In the genomic region with DNA sequence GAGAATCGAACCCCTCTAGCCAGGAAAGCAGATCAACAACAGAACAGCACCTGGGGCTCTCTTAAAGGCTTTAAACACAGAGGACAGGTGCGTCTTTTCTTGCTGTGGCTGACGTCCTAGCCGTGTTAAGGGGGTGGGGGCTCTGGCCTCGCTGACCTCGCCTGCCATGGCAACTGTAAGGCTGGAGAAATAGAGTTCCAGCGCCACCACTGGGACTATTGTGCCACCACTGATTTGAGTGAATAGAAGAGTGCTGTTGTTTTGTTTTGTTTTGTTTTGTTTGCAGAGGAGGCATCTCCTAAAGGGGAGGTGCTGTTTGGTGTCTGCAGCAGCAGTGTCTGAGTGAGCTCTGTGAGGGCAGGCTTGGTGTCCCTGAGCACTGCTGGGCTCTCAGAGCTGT, we compare ENCODE assay signal across 18 cellular contexts. TPM values are rescaled to one million over a fixed set of nuclear protein-coding genes. Genes with fewer than 3 reads are reported as not detected.
DNase-seq lines count a peak whose midpoint lies in the region; ATAC-seq, FAIRE-seq and TF ChIP-seq lines count a peak whose summit lies in the region.
"Had no signal": no experiment of that assay in that cellular context is flagged by ENCODE, and none has a peak within 500 bp of the region (broad histone marks: within the 10 kb centered on the region; RNA-seq: fewer than 3 reads in every experiment).

No MANE protein-coding gene starts in this region.

- intact Hi-C loops in HepG2 (cut with micrococcal nuclease; ENCODE audit: unreplicated experiment): loop anchor here (5.0 kb wide), 1 partner anchor 155 kb away; no protein-coding TSS in a partner anchor
- intact Hi-C loops in right lobe of liver (cut with DNase I): no loop called here

- H3K79me1 ChIP-seq in H1 (ENCODE audit: low read depth, low read length): no peaks in the 10 kb centered on the region

- no peak overlapping the region for H3K4ac ChIP-seq in H1 (replicated peaks; ENCODE audit: insufficient read length, low read depth, low read length)

- no peaks in the 10 kb centered on the region for H3K23me2 ChIP-seq in H1 (ENCODE audit: low read depth, low read length)

- H4K20me1 ChIP-seq in HepG2 (ENCODE audit: insufficient read depth, low read length): no peaks in the 10 kb centered on the region
- H4K20me1 ChIP-seq in H1 (replicated peaks in 1 of 2; ENCODE audit: control insufficient read depth in 1 of 2, insufficient read depth in 2 of 2, low read length in 2 of 2): no peaks in the 10 kb centered on the region

- peak; percentile 5 for DNase-seq in HepG2 (ENCODE audit: low spot score)
- DNase-seq in right lobe of liver: no peak
- peak; percentile 27 for DNase-seq in NCI-H2227 treated with DMSO at 0.1 percent for 48 hours (lab: John Stamatoyannopoulos, UW)
- peak; percentile 38 to 72 for DNase-seq in H1 (ENCODE audit: low read depth in 1 of 2, low spot score in 2 of 2)
- DNase-seq in activated T-cell treated with anti-CD3 and anti-CD28 coated beads for 4 hours: no peak
- no peak for DNase-seq in effector memory CD4-positive, alpha-beta T cell
- DNase-seq: activated CD4-positive, alpha-beta T cell treated with anti-CD3 and anti-CD28 coated beads, Interleukin-2, amount 50 U/mL, for 48 hours; activated naive CD4-positive, alpha-beta T cell treated with anti-CD3 and anti-CD28 coated beads, Interleukin-2, amount 10 ng/mL, durations not matched to agents 7 days and 5 days; gastrocnemius medialis; left ventricle myocardium superior; NCI-H1694 treated with DMSO at 0.1 percent for 48 hours; stimulated activated CD4-positive, alpha-beta T cell treated with anti-CD3 and anti-CD28 coated beads, Interleukin-4, amount 100 ng/mL, for 24 hours had no signal

- TF ChIP-seq POLR2A in HepG2 (IDR thresholded peaks at IDR 0.05; ENCODE audit: insufficient read depth in 1 of 2, low read depth in 2 of 2, low read length in 2 of 2) (no peak), right lobe of liver (IDR thresholded peaks at IDR 0.05) (no peak), H1 (IDR thresholded peaks at IDR 0.05; ENCODE audit: control extremely low read depth in 1 of 2, low read depth in 2 of 2, low read length in 2 of 2) (no peak)

- no peak overlapping the region; the same call in 1 of the 2 replicates for H2BK12ac ChIP-seq in H1 (ENCODE audit: low read depth, low read length)

- FAIRE-seq in HepG2 (lab: Jason Lieb, UNC) (no peak), H1 (lab: Jason Lieb, UNC) (peak; percentile 87)
- FAIRE-seq: colon had no signal

- no TSS peak for BruUV-seq in HepG2 (replicated peaks; lab: Mats Ljungman, UMichigan)

- H2BK120ac ChIP-seq in H1 (replicated peaks; ENCODE audit: low read depth, low read length): no peak overlapping the region

- H2AK5ac ChIP-seq in H1 (ENCODE audit: low read depth, low read length): no peak overlapping the region

- 0 out of 2 replicates have a peak overlapping the region, but pooled peaks have one; percentile 40 for H2BK5ac ChIP-seq in H1 (ENCODE audit: low read depth, low read length)

- TF ChIP-seq RAD21 in HepG2 (CRISPR knock-in tag; IDR thresholded peaks at IDR 0.05) (no peak), H1 (IDR thresholded peaks at IDR 0.05 in 1 of 2, conservative IDR thresholded peaks at IDR 0.05 in 1 of 2; ENCODE audit: low read depth in 2 of 2, low read length in 2 of 2) (peak; percentile 88)

- no peak overlapping the region for H3K14ac ChIP-seq in H1 (ENCODE audit: insufficient read length)

- H3K27ac ChIP-seq in HepG2 (ENCODE audit: extremely low read length, insufficient read depth, low read length) (no peak overlapping the region), right lobe of liver (no peak overlapping the region), H1 (ENCODE audit: low read depth, low read length) (no peak overlapping the region)
- H3K27ac ChIP-seq in effector memory CD4-positive, alpha-beta T cell (ENCODE audit: insufficient read depth, low read length, poor library complexity, severe bottlenecking): no peak overlapping the region
- H3K27ac ChIP-seq: gastrocnemius medialis, HL-60, SK-N-MC had no signal

- no peak overlapping the region for H4K5ac ChIP-seq in H1 (ENCODE audit: insufficient read length, low read depth, low read length)

- H3K79me2 ChIP-seq in HepG2 (ENCODE audit: insufficient read depth, low read length): no peaks in the 10 kb centered on the region
- H3K79me2 ChIP-seq in H1 (ENCODE audit: control insufficient read depth in 1 of 2, insufficient read depth in 2 of 2, low read length in 2 of 2): no peaks in the 10 kb centered on the region

- POLR2A ChIA-PET in HepG2 (lab: Yijun Ruan, JAX): no interaction called here
- POLR2A ChIA-PET in H1 (lab: Charles Lee; ENCODE audit: partially characterized antibody): interaction anchor here (1.1 kb wide), 1 partner anchor 107 kb away, joined by 3 read pairs; no protein-coding TSS in a partner anchor

- no peak overlapping the region for H3K56ac ChIP-seq in H1 (replicated peaks; ENCODE audit: insufficient read length, low read depth, low read length)

- WGBS in HepG2 (ENCODE audit: low lambda C conversion rate): 2% methylated on average over 7 of the region's 7 CpGs
- WGBS in right lobe of liver (ENCODE audit: insufficient coverage, low coverage, low lambda C conversion rate, missing lambda C conversion rate): 14% methylated on average over 7 of the region's 7 CpGs
- 30% methylated on average over 7 of the region's 7 CpGs; no CpG with 5 or more reads in 1 of the 2 experiments for WGBS in H1 (ENCODE audit: extremely low coverage in 1 of 2, insufficient coverage in 1 of 2, insufficient read length in 1 of 2, insufficient replicate concordance in 2 of 2, low coverage in 1 of 2, low lambda C conversion rate in 2 of 2, missing lambda C conversion rate in 1 of 2), 2 experiments

- no peak overlapping the region for H4K91ac ChIP-seq in H1 (replicated peaks; ENCODE audit: insufficient read length, low read length)

- H2BK20ac ChIP-seq in H1 (ENCODE audit: low read length): no peak overlapping the region

- H3K9me3 ChIP-seq in HepG2 (ENCODE audit: low read length) (no peaks in the 10 kb centered on the region), right lobe of liver (no peaks in the 10 kb centered on the region), H1 (ENCODE audit: insufficient read depth in 2 of 2, low read depth in 1 of 2, low read length in 1 of 2) (no peaks in the 10 kb centered on the region)
- no peaks in the 10 kb centered on the region for H3K9me3 ChIP-seq in effector memory CD4-positive, alpha-beta T cell (ENCODE audit: control insufficient read depth, low read length)
- H3K9me3 ChIP-seq: gastrocnemius medialis had no signal

- H3K36me3 ChIP-seq in HepG2 (replicated peaks in 1 of 2; ENCODE audit: control insufficient read depth in 1 of 2, insufficient read depth in 2 of 2, low read length in 2 of 2) (no peaks in the 10 kb centered on the region), right lobe of liver (no peaks in the 10 kb centered on the region), H1 (ENCODE audit: control insufficient read depth in 2 of 4, insufficient read depth in 4 of 4, low read length in 3 of 4) (peaks cover 0 to 2% (median 0%) of the 10 kb centered on the region in 4 experiments; a peak in 1 of 8 replicates)
- no peaks in the 10 kb centered on the region for H3K36me3 ChIP-seq in effector memory CD4-positive, alpha-beta T cell (ENCODE audit: control insufficient read depth, insufficient read depth, low read length)
- H3K36me3 ChIP-seq: gastrocnemius medialis had no signal

- H3K4me2 ChIP-seq in HepG2 (ENCODE audit: low read depth, low read length): no peak overlapping the region
- H3K4me2 ChIP-seq in H1 (ENCODE audit: insufficient read depth in 1 of 2, low read depth in 2 of 2, low read length in 2 of 2): peak overlapping the region in 1 of 2 experiments; percentile 9; a peak in 1 of 4 replicates

- H3K9ac ChIP-seq in HepG2 (ENCODE audit: insufficient read depth, low read depth, low read length) (no peak overlapping the region), H1 (replicated peaks in 1 of 4; ENCODE audit: extremely low read depth in 1 of 4, low read depth in 3 of 4, low read length in 3 of 4) (no peak overlapping the region)

- peak overlapping the region; percentile 40; the same call in 1 of the 2 replicates for H2BK15ac ChIP-seq in H1 (ENCODE audit: low read length)

- in situ Hi-C loops in HepG2 (cut with HindIII; ENCODE audit: extremely low pct_ligation_motif_present, low pct_unique_long_range_greater_than_20kb): no loop called here

- H4K8ac ChIP-seq in H1 (ENCODE audit: extremely low read depth, insufficient read depth, low read length): no peak overlapping the region

- no peaks in the 10 kb centered on the region for H3K4me1 ChIP-seq in HepG2 (ENCODE audit: insufficient read depth, low read length)
- no peaks in the 10 kb centered on the region for H3K4me1 ChIP-seq in right lobe of liver
- H3K4me1 ChIP-seq in H1 (replicated peaks in 1 of 4; ENCODE audit: control insufficient read depth in 3 of 4, insufficient read depth in 4 of 4, low read length in 3 of 4): peaks cover 0 to 11% (median 4%) of the 10 kb centered on the region in 4 experiments; a peak in 3 of 7 replicates
- no peaks in the 10 kb centered on the region for H3K4me1 ChIP-seq in effector memory CD4-positive, alpha-beta T cell (ENCODE audit: control insufficient read depth, insufficient read depth, low read length, poor library complexity, severe bottlenecking)
- H3K4me1 ChIP-seq: gastrocnemius medialis had no signal

- TF ChIP-seq EP300 in HepG2 (IDR thresholded peaks at IDR 0.05; ENCODE audit: low read depth in 2 of 2, low read length in 2 of 2) (no peak), HepG2 (CRISPR knock-in tag; IDR thresholded peaks at IDR 0.05; ENCODE audit: borderline replicate concordance) (no peak), H1 (IDR thresholded peaks at IDR 0.05; ENCODE audit: borderline replicate concordance in 1 of 2, low read depth in 2 of 2, low read length in 2 of 2) (no peak)

- H2AFZ ChIP-seq in HepG2 (ENCODE audit: low read length) (no peak overlapping the region), H1 (ENCODE audit: low read length) (no peak overlapping the region)

- ATAC-seq in HepG2 (peak; percentile 47), right lobe of liver (no peak), esophagus mucosa (no peak), HG02852 (IDR thresholded peaks at IDR 0.05; ENCODE audit: unreplicated experiment) (no peak)
- ATAC-seq: gastrocnemius medialis, left ventricle myocardium superior had no signal

- H3K23ac ChIP-seq in H1 (ENCODE audit: insufficient read length): no peak overlapping the region

- no peak overlapping the region for H3K18ac ChIP-seq in H1 (ENCODE audit: extremely low read depth, low read length)

- CTCF ChIA-PET in HepG2 (lab: Yijun Ruan, JAX; ENCODE audit: low intra/inter-chr PET ratio, low total read pairs): no interaction called here
- CTCF ChIA-PET in H1 (lab: Charles Lee; ENCODE audit: partially characterized antibody): interaction anchor here (0.7 to 15.7 kb wide), 44 partner anchors 9 to 347 kb away, joined by 3 to 203 read pairs (median 4); no protein-coding TSS in a partner anchor

- peaks cover 2 to 45% of the 10 kb centered on the region in 2 experiments for H3K27me3 ChIP-seq in HepG2 (ENCODE audit: control insufficient read depth in 1 of 2, insufficient read depth in 2 of 2, low read length in 2 of 2)
- no peaks in the 10 kb centered on the region for H3K27me3 ChIP-seq in right lobe of liver
- peaks cover 0 to 7% (median 5%) of the 10 kb centered on the region in 4 experiments; a peak in 4 of 7 replicates for H3K27me3 ChIP-seq in H1 (replicated peaks in 1 of 4; ENCODE audit: control insufficient read depth in 3 of 4, extremely low read depth in 1 of 4, insufficient read depth in 3 of 4, low read length in 3 of 4)
- H3K27me3 ChIP-seq in effector memory CD4-positive, alpha-beta T cell (replicated peaks; ENCODE audit: control insufficient read depth, insufficient read depth, low read length, poor library complexity, severe bottlenecking): peaks cover 4% of the 10 kb centered on the region

- TF ChIP-seq CTCF in HepG2 (CRISPR knock-in tag; IDR thresholded peaks at IDR 0.05) (peak; percentile 45), right lobe of liver (IDR thresholded peaks at IDR 0.05) (no peak), H1 (IDR thresholded peaks at IDR 0.05; ENCODE audit: control extremely low read depth in 1 of 3, insufficient read depth in 1 of 3, low read depth in 1 of 3, low read length in 3 of 3) (peak; percentile 45 to 80 (median 71))

- no peak overlapping the region for H3K4me3 ChIP-seq in HepG2 (replicated peaks in 1 of 3; ENCODE audit: insufficient read depth in 1 of 3, low read depth in 2 of 3, low read length in 3 of 3)
- no peak overlapping the region for H3K4me3 ChIP-seq in right lobe of liver
- H3K4me3 ChIP-seq in H1 (ENCODE audit: extremely low read depth in 1 of 4, insufficient read depth in 2 of 4, low read depth in 3 of 4, low read length in 4 of 4): no peak overlapping the region
- H3K4me3 ChIP-seq in effector memory CD4-positive, alpha-beta T cell (ENCODE audit: insufficient read depth, low read depth, low read length, poor library complexity, severe bottlenecking): no peak overlapping the region
- H3K4me3 ChIP-seq: gastrocnemius medialis, SK-N-MC had no signal

RNA-seq across cellular contexts. Expression of gene PRMT8, which starts 34.2 kb away (rescaled TPM):
- total RNA-seq in HepG2 (2016; rRNA removed; fragmentation: Illumina TruSeq; extraction: Trizol) (not detected in 2 replicates), right lobe of liver (not detected), esophagus mucosa (not detected)
- not detected in 2 replicates for total RNA-seq in HepG2 (2016; cell fraction: cytosol; rRNA removed; fragmentation: Illumina TruSeq; extraction: Trizol; ENCODE audit: low read depth)
- not detected in 2 replicates for total RNA-seq in HepG2 (2016; cell fraction: insoluble cytoplasmic fraction; rRNA removed; fragmentation: Illumina TruSeq; extraction: Trizol)
- not detected in 2 replicates for total RNA-seq in HepG2 (2016; cell fraction: membrane; rRNA removed; fragmentation: Illumina TruSeq; extraction: Trizol)
- total RNA-seq in HepG2 (2016; cell fraction: nucleus; rRNA removed; fragmentation: Illumina TruSeq; extraction: Trizol): not detected in 2 replicates
- polyA plus RNA-seq in HepG2 (2011; rRNA removed) (not detected in 2 replicates), H1 (2011; rRNA removed) (0.88 and 0.92 TPM in 2 replicates)
- polyA plus RNA-seq in HepG2 (2011; cell fraction: cytosol; rRNA removed): not detected in 2 replicates
- polyA plus RNA-seq in HepG2 (2011; cell fraction: nucleus; rRNA removed): not detected in 2 replicates
- not detected in 2 replicates for polyA plus RNA-seq in HepG2 (2012)
- polyA plus RNA-seq in HepG2 (2016; cell fraction: cytosol; fragmentation: Illumina TruSeq; extraction: Trizol; ENCODE audit: low read depth): not detected in 2 replicates
- polyA plus RNA-seq in HepG2 (2016; cell fraction: insoluble cytoplasmic fraction; fragmentation: Illumina TruSeq; extraction: Trizol; ENCODE audit: low read depth): not detected in 2 replicates
- polyA plus RNA-seq in HepG2 (2016; cell fraction: membrane; fragmentation: Illumina TruSeq; extraction: Trizol; ENCODE audit: low read depth): not detected in 2 replicates
- not detected in 2 replicates for polyA plus RNA-seq in HepG2 (2016; cell fraction: nucleus; fragmentation: Illumina TruSeq; extraction: Trizol; ENCODE audit: insufficient read depth, low read depth)
- polyA minus RNA-seq in HepG2 (2011; rRNA and poly(A)+ RNA removed; ENCODE audit: low replicate concordance): not detected in 2 replicates
- not detected in 2 replicates for polyA minus RNA-seq in HepG2 (2011; cell fraction: cytosol; rRNA and poly(A)+ RNA removed)
- polyA minus RNA-seq in HepG2 (2011; cell fraction: nucleus; rRNA and poly(A)+ RNA removed): not detected in 2 replicates
- 0.30 and 0.48 TPM in 2 replicates for total RNA-seq in H1 (2021; fragmentation: NEBNext Ultra II Directional; extraction: Animal tissue kit (Norgen Biotek cat#: 25700))
- polyA plus RNA-seq in H1 (2011; cell fraction: cytosol; rRNA removed): 1.1 TPM
- polyA plus RNA-seq in H1 (2011; cell fraction: nucleus; rRNA removed): 2.0 TPM
- polyA plus RNA-seq in H1 (2012, experiment 1 of 2): 0.71 to 1.3 TPM (median 1.1 TPM) in 4 replicates
- polyA plus RNA-seq in H1 (2012, experiment 2 of 2): 0.29 TPM
- 0.28 TPM for polyA plus RNA-seq in H1 (2013, experiment 1 of 2)
- polyA plus RNA-seq in H1 (2013, experiment 2 of 2): 0.35 TPM
- polyA minus RNA-seq in H1 (2011; rRNA and poly(A)+ RNA removed): 1.9 and 2.6 TPM in 2 replicates
- polyA minus RNA-seq in H1 (2011; cell fraction: cytosol; rRNA and poly(A)+ RNA removed): 0.66 TPM
- 2.0 TPM for polyA minus RNA-seq in H1 (2011; cell fraction: nucleus; rRNA and poly(A)+ RNA removed)
- total RNA-seq: gastrocnemius medialis, left ventricle myocardium superior, posterior vena cava had no signal

Comparison
In these comparisons a context has a peak if more than half of its experiments do, and no peak if none do; other contexts are left out.
1. DNase-seq: peak in HepG2 (single experiment), NCI-H2227 treated with DMSO at 0.1 percent for 48 hours (single experiment) and H1 (2 of 2); none in right lobe of liver (0 of 3), activated T-cell treated with anti-CD3 and anti-CD28 coated beads for 4 hours (single experiment) and effector memory CD4-positive, alpha-beta T cell (0 of 3).
2. CTCF ChIP-seq: peak in HepG2 (single experiment) and H1 (3 of 3); none in right lobe of liver (0 of 4).
3. Of the 41 proteins assayed by ChIP-seq in both HepG2 and H1: peak only in HepG2: none; only in H1: CEBPB, CREB1, RAD21, TCF12 and YY1; in both: CTCF; in neither: 35.